In genomic region chr5:154901276-154901675, GRCh38 we compare ENCODE assay signal across 1 cellular context.
TF ChIP-seq lines count a peak whose summit lies in the region.

No MANE protein-coding gene starts in this region.

TF ChIP-seq in SK-N-SH, 30 proteins besides CTCF, POLR2A, EP300 and RAD21 (continued from another document):
- no peak for TF ChIP-seq REST (IDR thresholded peaks at IDR 0.05; ENCODE audit: low read depth, low read length)
